In genomic region chrX:134592303-134592702, GRCh38 we compare ENCODE assay signal across 20 cellular contexts.
DNase-seq lines count a peak whose midpoint lies in the region; ATAC-seq, FAIRE-seq and TF ChIP-seq lines count a peak whose summit lies in the region.
"Had no signal": no experiment of that assay in that cellular context is flagged by ENCODE, and none has a peak within 500 bp of the region (broad histone marks: within the 10 kb centered on the region; RNA-seq: fewer than 3 reads in every experiment).

No MANE protein-coding gene starts in this region.

- ATAC-seq in A549 (no peak), K562 (no peak)
- ATAC-seq: CD8-positive, alpha-beta T cell; GM12878 had no signal

- no peaks in the 10 kb centered on the region for H3K79me2 ChIP-seq in K562 (ENCODE audit: control insufficient read depth, insufficient read depth, low read length)

- peak; percentile 49 for FAIRE-seq in A549 (lab: Jason Lieb, UNC)
- FAIRE-seq in K562 (lab: Jason Lieb, UNC) = no peak
- FAIRE-seq: A204.1, D721Med, GM12878, GM12892, GM18507 had no signal

- no peak overlapping the region for H3K9ac ChIP-seq in K562 (ENCODE audit: insufficient read depth in 1 of 2, low read depth in 2 of 2, low read length in 2 of 2)
- H3K9ac ChIP-seq: BLaER1 treated with 17β-estradiol and CSF1 and Interleukin-3, amounts not matched to agents 10 nM and 100 nM had no signal

- TF ChIP-seq EP300 in A549 (IDR thresholded peaks at IDR 0.05) (no peak), K562 (IDR thresholded peaks at IDR 0.05; ENCODE audit: low read length) (no peak)

- BruUV-seq in K562 (replicated peaks; lab: Mats Ljungman, UMichigan) = no TSS peak

- H3K4me3 ChIP-seq in A549 = no peak overlapping the region
- H3K4me3 ChIP-seq in HEK293 (ENCODE audit: low read depth, low read length) = no peak overlapping the region
- no peak overlapping the region for H3K4me3 ChIP-seq in K562
- H3K4me3 ChIP-seq: BLaER1 treated with 17β-estradiol and CSF1 and Interleukin-3, amounts not matched to agents 10 nM and 100 nM; GM12878 had no signal

- no peak overlapping the region for H3K27ac ChIP-seq in A549
- no peak overlapping the region for H3K27ac ChIP-seq in HEK293 (ENCODE audit: extremely low read depth, low read depth, low read length)
- H3K27ac ChIP-seq in K562 (ENCODE audit: extremely low read depth, low read depth, low read length) = no peak overlapping the region
- H3K27ac ChIP-seq: BLaER1 treated with 17β-estradiol and CSF1 and Interleukin-3, amounts not matched to agents 10 nM and 100 nM; C4-2B had no signal

- DNase-seq in A549 (ENCODE audit: low read depth in 1 of 2, low spot score in 1 of 2) (no peak), K562 (ENCODE audit: extremely low read depth in 1 of 4, low spot score in 3 of 4) (no peak), NCI-H526 treated with DMSO at 0.1 percent for 48 hours (lab: John Stamatoyannopoulos, UW) (no peak), G401 (ENCODE audit: low spot score) (no peak)
- DNase-seq: 8988T; AML-193; Caco-2; Calu3; CD4-positive, alpha-beta T cell; CD8-positive, alpha-beta T cell; DMS79 treated with DMSO at 0.1 percent for 48 hours; GDM1 had no signal

- no peaks in the 10 kb centered on the region for H3K36me3 ChIP-seq in HEK293 (ENCODE audit: control insufficient read depth in 2 of 2, insufficient read depth in 1 of 2, low read length in 2 of 2)
- no peaks in the 10 kb centered on the region for H3K36me3 ChIP-seq in K562 (ENCODE audit: control insufficient read depth, insufficient read depth, low read length)
- H3K36me3 ChIP-seq: BLaER1 treated with 17β-estradiol and CSF1 and Interleukin-3, amounts not matched to agents 10 nM and 100 nM had no signal

- TF ChIP-seq POLR2A in A549 (IDR thresholded peaks at IDR 0.05; ENCODE audit: low read length) = no peak
- no peak for TF ChIP-seq POLR2A in K562 (conservative IDR thresholded peaks at IDR 0.05)

- POLR2A ChIA-PET in A549 (lab: Yijun Ruan, JAX) (no interaction called here), HEK293 (lab: Yijun Ruan, JAX) (no interaction called here), K562 (lab: Yijun Ruan, JAX) (no interaction called here)

- H2AFZ ChIP-seq in K562 (ENCODE audit: low read depth, low read length) = no peak overlapping the region

- in situ Hi-C loops in K562 (cut with MboI) = no loop called here
- in situ Hi-C loops in G401 (cut with HindIII; ENCODE audit: low sequenced_read_pairs) = no loop called here

- intact Hi-C loops in K562 (cut with micrococcal nuclease) = no loop called here

- CTCF ChIA-PET in A549 (lab: Yijun Ruan, JAX) = no interaction called here
- CTCF ChIA-PET in HEK293 (lab: Yijun Ruan, JAX) = interaction anchor here (0.9 kb wide), 1 partner anchor 161 kb away, joined by 3 read pairs; no protein-coding TSS in a partner anchor
- CTCF ChIA-PET in K562 (lab: Yijun Ruan, JAX; ENCODE audit: low intra/inter-chr PET ratio) = no interaction called here

- TF ChIP-seq RAD21 in A549 (conservative IDR thresholded peaks at IDR 0.05 in 1 of 2, IDR thresholded peaks at IDR 0.05 in 1 of 2) = no peak
- TF ChIP-seq RAD21 in K562 (CRISPR knock-in tag; conservative IDR thresholded peaks at IDR 0.05 in 1 of 2, IDR thresholded peaks at IDR 0.05 in 1 of 2) = no peak

- no peak for TF ChIP-seq CTCF in A549 (IDR thresholded peaks at IDR 0.05)
- no peak for TF ChIP-seq CTCF in HEK293 (tag by site-specific recombination; IDR thresholded peaks at IDR 0.05)
- TF ChIP-seq CTCF in K562 (IDR thresholded peaks at IDR 0.05 in 2 of 3, conservative IDR thresholded peaks at IDR 0.05 in 1 of 3; ENCODE audit: insufficient read depth in 2 of 3, low read depth in 1 of 3, low read length in 3 of 3) = no peak

- H3K9me1 ChIP-seq in K562 (ENCODE audit: control insufficient read depth, insufficient read depth, low read length) = no peaks in the 10 kb centered on the region

- H4K20me1 ChIP-seq in K562 (replicated peaks; ENCODE audit: control insufficient read depth, insufficient read depth, low read length) = no peaks in the 10 kb centered on the region
- H4K20me1 ChIP-seq: BLaER1 treated with 17β-estradiol and CSF1 and Interleukin-3, amounts not matched to agents 10 nM and 100 nM had no signal

- H3K9me3 ChIP-seq in A549 (no peaks in the 10 kb centered on the region), HEK293 (ENCODE audit: control insufficient read depth, insufficient read depth, low read depth, low read length) (no peaks in the 10 kb centered on the region), K562 (replicated peaks; ENCODE audit: control insufficient read depth, insufficient read depth, low read depth, low read length) (no peaks in the 10 kb centered on the region)
- H3K9me3 ChIP-seq: BLaER1 treated with 17β-estradiol and CSF1 and Interleukin-3, amounts not matched to agents 10 nM and 100 nM; Caco-2 had no signal

- H3K4me1 ChIP-seq in A549 (peaks cover 11% of the 10 kb centered on the region; the same call in 2 of the 3 replicates), HEK293 (ENCODE audit: control insufficient read depth, insufficient read depth, low read length) (no peaks in the 10 kb centered on the region), K562 (replicated peaks in 1 of 2; ENCODE audit: control insufficient read depth in 2 of 2, insufficient read depth in 2 of 2, low read length in 2 of 2) (no peaks in the 10 kb centered on the region)
- H3K4me1 ChIP-seq: Caco-2 had no signal

- no peaks in the 10 kb centered on the region for H3K27me3 ChIP-seq in K562 (ENCODE audit: control insufficient read depth in 2 of 2, insufficient read depth in 2 of 2, low read length in 2 of 2)

- H3K4me2 ChIP-seq in A549 = no peak overlapping the region
- H3K4me2 ChIP-seq in K562 (ENCODE audit: insufficient read depth, low read length) = no peak overlapping the region
- H3K4me2 ChIP-seq: BLaER1 treated with 17β-estradiol and CSF1 and Interleukin-3, amounts not matched to agents 10 nM and 100 nM had no signal

TF ChIP-seq in A549, 52 proteins besides CTCF, POLR2A, EP300 and RAD21 (continues in another document):
- TF ChIP-seq TP53 (CRISPR knock-in tag; IDR thresholded peaks at IDR 0.05) (no peak), CHD2 (IDR thresholded peaks at IDR 0.05; ENCODE audit: low read length, partially characterized antibody) (no peak), HOXA7 (CRISPR knock-in tag; IDR thresholded peaks at IDR 0.05) (no peak), ZFP36 (IDR thresholded peaks at IDR 0.05; ENCODE audit: borderline replicate concordance, partially characterized antibody) (no peak), MAZ (IDR thresholded peaks at IDR 0.05; ENCODE audit: borderline replicate concordance, low read depth, low read length) (no peak), BCL3 (IDR thresholded peaks at IDR 0.05) (no peak), ESRRA (IDR thresholded peaks at IDR 0.05; ENCODE audit: borderline replicate concordance, low read length) (no peak), KDM5A (IDR thresholded peaks at IDR 0.05) (no peak)

TF ChIP-seq in HEK293, 187 proteins besides CTCF, POLR2A, EP300 and RAD21:
- TF ChIP-seq ZNF10 (tag by site-specific recombination; IDR thresholded peaks at IDR 0.05) (peak; percentile 98), ZNF701 (tag by site-specific recombination; IDR thresholded peaks at IDR 0.05) (no peak)

TF ChIP-seq in K562, 482 proteins besides CTCF, POLR2A, EP300 and RAD21:
- TF ChIP-seq MLLT1 (IDR thresholded peaks at IDR 0.05) (no peak), RBM25 (IDR thresholded peaks at IDR 0.05; ENCODE audit: low read depth, low read length, severe bottlenecking) (peak; percentile 22), PRPF4 (IDR thresholded peaks at IDR 0.05; ENCODE audit: insufficient read depth, low read depth, low read length, poor library complexity, severe bottlenecking) (no peak), U2AF1 (optimal IDR thresholded peaks at IDR 0.05; ENCODE audit: low read depth, low read length) (no peak), ZNF134 (CRISPR knock-in tag; conservative IDR thresholded peaks at IDR 0.05) (peak; percentile 95)
